ENCODE assay signal across 21 cellular contexts in the genomic region with DNA sequence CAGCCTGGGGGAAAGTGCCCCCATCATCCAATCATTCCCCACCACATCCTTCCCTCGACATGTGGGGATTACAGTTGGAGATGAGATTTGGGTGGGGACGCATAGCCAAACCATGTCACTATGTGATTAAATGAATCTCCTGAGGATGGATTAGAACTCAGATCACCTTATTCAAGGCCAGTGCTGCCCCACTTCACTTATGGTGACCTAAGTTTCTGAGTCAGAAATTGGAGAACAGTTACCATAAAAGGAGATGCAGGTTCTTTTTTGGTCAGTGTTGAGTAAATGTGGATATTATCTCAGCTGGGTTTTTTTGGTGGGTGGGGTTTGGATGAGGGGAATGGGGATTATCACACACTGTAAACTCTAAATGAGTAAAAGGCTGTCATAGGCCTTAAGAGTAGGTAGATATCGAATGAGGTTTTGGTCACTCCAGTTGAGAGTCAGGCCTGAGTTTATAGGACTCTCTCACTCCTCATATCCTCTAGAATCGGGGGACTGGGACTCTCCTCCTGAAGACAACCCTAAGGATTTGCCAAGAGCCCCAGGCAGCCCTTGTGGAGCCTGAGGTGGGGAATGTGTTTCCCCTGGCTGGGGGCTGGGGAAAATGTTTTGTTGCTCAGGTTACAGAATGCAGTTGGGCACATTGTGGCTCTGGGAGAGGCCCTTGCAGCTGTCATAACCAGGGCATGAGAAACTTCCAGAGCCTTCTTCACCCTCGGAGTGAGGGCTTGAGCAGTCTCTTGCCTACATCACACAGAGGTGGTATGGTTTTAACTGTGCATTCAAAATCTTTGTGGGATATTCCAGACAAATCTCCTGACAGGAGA.
"Had no signal": no experiment of that assay in that cellular context is flagged by ENCODE, and none has a peak within 500 bp of the region (broad histone marks: within the 10 kb centered on the region; RNA-seq: fewer than 3 reads in every experiment).

No MANE protein-coding gene starts in this region.

- H3K36me3 Mint-ChIP-seq: brain had no signal

- H3K4me1 Mint-ChIP-seq: brain had no signal

- H3K9me3 Mint-ChIP-seq: activated naive CD4-positive, alpha-beta T cell treated with anti-CD3 and anti-CD28 coated beads for 36 hours; activated T-cell treated with anti-CD3 and anti-CD28 coated beads, Interleukin-2, amount 50 U/mL, for 4 hours; dendritic cell treated with granulocyte-macrophage colony-stimulating factor and Interleukin-4, amounts not matched to agents 40 ng/mL and 50 ng/mL, for 4 days had no signal

- H3K4me1 ChIP-seq: lower lobe of right lung, right lobe of liver, upper lobe of right lung had no signal

- H3K36me3 ChIP-seq: lower lobe of right lung, right lobe of liver, upper lobe of right lung had no signal

- ATAC-seq: left colon, right lobe of liver had no signal

- H3K27ac ChIP-seq: lower lobe of right lung, right lobe of liver, upper lobe of right lung had no signal

- H3K27me3 ChIP-seq: right lobe of liver, upper lobe of right lung had no signal

- H3K27me3 Mint-ChIP-seq: dendritic cell treated with granulocyte-macrophage colony-stimulating factor and Interleukin-4, amounts not matched to agents 40 ng/mL and 50 ng/mL, for 4 days had no signal

- H3K9me3 ChIP-seq: lower lobe of right lung, right lobe of liver, upper lobe of right lung had no signal

- H3K27ac Mint-ChIP-seq: activated naive CD4-positive, alpha-beta T cell treated with anti-CD3 and anti-CD28 coated beads for 36 hours; dendritic cell treated with granulocyte-macrophage colony-stimulating factor and Interleukin-4, amounts not matched to agents 40 ng/mL and 50 ng/mL, for 4 days had no signal

- H3K4me3 ChIP-seq: lower lobe of right lung, right lobe of liver, upper lobe of right lung had no signal

- DNase-seq: activated CD4-positive, alpha-beta T cell treated with anti-CD3 and anti-CD28 coated beads, Interleukin-2, amount 50 U/mL, for 4 hours; activated CD8-positive, alpha-beta memory T cell treated with anti-CD3 and anti-CD28 coated beads for 24 hours; activated CD8-positive, alpha-beta memory T cell treated with anti-CD3 and anti-CD28 coated beads, Interleukin-2, amount 50 U/mL, for 4 hours; activated naive CD4-positive, alpha-beta T cell treated with anti-CD3 and anti-CD28 coated beads for 36 hours; activated T-cell treated with anti-CD3 and anti-CD28 coated beads, Interleukin-2, amount 50 U/mL, for 4 hours; anterior cingulate cortex; effector CD4-positive, alpha-beta T cell; erythroblast; foreskin fibroblast; left colon; lower lobe of right lung; nucleus accumbens; right lobe of liver; small intestine; stimulated activated CD4-positive, alpha-beta T cell treated with anti-CD3 and anti-CD28 coated beads, Interleukin-15, amount 100 ng/mL, for 24 hours; stimulated activated CD8-positive, alpha-beta memory T cell treated with anti-CD3 and anti-CD28 coated beads, Interleukin-4, amount 100 ng/mL, for 48 hours; stimulated activated naive CD4-positive, alpha-beta T cell; T-helper 9 cell; upper lobe of right lung had no signal

- H3K4me3 Mint-ChIP-seq: activated naive CD4-positive, alpha-beta T cell treated with anti-CD3 and anti-CD28 coated beads for 36 hours; activated T-cell treated with anti-CD3 and anti-CD28 coated beads, Interleukin-2, amount 50 U/mL, for 4 hours; brain; dendritic cell treated with granulocyte-macrophage colony-stimulating factor and Interleukin-4, amounts not matched to agents 40 ng/mL and 50 ng/mL, for 4 days had no signal
